In genomic region chr10:101495324-101495925, GRCh38 we compare ENCODE assay signal across 7 cellular contexts.
DNase-seq lines count a peak whose midpoint lies in the region; TF ChIP-seq lines count a peak whose summit lies in the region.

No MANE protein-coding gene starts in this region.

- no peak overlapping the region for H2AFZ ChIP-seq in neural cell (ENCODE audit: low read depth, low read length)

- no peaks in the 10 kb centered on the region for H3K79me2 ChIP-seq in neural cell (replicated peaks; ENCODE audit: insufficient read depth, low read length)

- no peaks in the 10 kb centered on the region for H3K9me3 ChIP-seq in neural cell (ENCODE audit: low read length)

- no peaks in the 10 kb centered on the region for H3F3A ChIP-seq in neural cell (ENCODE audit: insufficient read depth, low read length, poor library complexity, severe bottlenecking)

- no peaks in the 10 kb centered on the region for H3K27me3 ChIP-seq in neural cell (ENCODE audit: insufficient read depth, low read depth, low read length)

- H3K9me2 ChIP-seq in neural cell (ENCODE audit: insufficient read depth, low read length), result no peaks in the 10 kb centered on the region

- peak; percentile 28 for TF ChIP-seq RAD21 in neural cell (conservative IDR thresholded peaks at IDR 0.05)

- TF ChIP-seq EP300 in neural cell (conservative IDR thresholded peaks at IDR 0.05; ENCODE audit: poor library complexity, severe bottlenecking), result no peak

- H3K36me3 ChIP-seq in neural cell (ENCODE audit: insufficient read depth, low read length), result no peaks in the 10 kb centered on the region

- DNase-seq in NCI-H1417 (lab: John Stamatoyannopoulos, UW), result peak; percentile 1 to 56 (median 2)
- peak; percentile 5 for DNase-seq in astrocyte of the hippocampus (ENCODE audit: low read depth, low spot score)
- DNase-seq in nucleus accumbens (lab: John Stamatoyannopoulos, UW), result no peak
- DNase-seq in activated T-cell treated with anti-CD3 and anti-CD28 coated beads, Interleukin-2, amount 50 U/mL, for 48 hours, result no peak
- no peak for DNase-seq in activated CD4-positive, alpha-beta T cell treated with anti-CD3 and anti-CD28 coated beads for 1 hour

- no peak overlapping the region for H3K9ac ChIP-seq in neural cell (ENCODE audit: low read length)

- H4K20me1 ChIP-seq in neural cell (ENCODE audit: insufficient read depth), result no peaks in the 10 kb centered on the region

- TF ChIP-seq CTCF in GM12872 (IDR thresholded peaks at IDR 0.05; ENCODE audit: insufficient read depth, low read depth, low read length) (peak; percentile 33; the same call in 2 of the 3 replicates), neural cell (IDR thresholded peaks at IDR 0.05; ENCODE audit: poor library complexity, severe bottlenecking) (peak; percentile 39)

- H3K4me2 ChIP-seq in neural cell (ENCODE audit: low read length), result no peak overlapping the region

- no peak overlapping the region for H3K27ac ChIP-seq in neural cell (ENCODE audit: low read length)

- no peak overlapping the region for H3K4me3 ChIP-seq in neural cell (ENCODE audit: low read length)

TF ChIP-seq in neural cell, 6 proteins besides CTCF, POLR2A, EP300 and RAD21:
- TF ChIP-seq TAF1 (IDR thresholded peaks at IDR 0.05; ENCODE audit: low read depth) (no peak), SMC3 (conservative IDR thresholded peaks at IDR 0.05; ENCODE audit: poor library complexity) (no peak), POLR2AphosphoS5 (IDR thresholded peaks at IDR 0.05) (no peak), EZH2 (IDR thresholded peaks at IDR 0.05; ENCODE audit: borderline replicate concordance, insufficient read depth, low read length, poor library complexity, severe bottlenecking) (no peak), MXI1 (conservative IDR thresholded peaks at IDR 0.05; ENCODE audit: poor library complexity, severe bottlenecking) (no peak)
- TF ChIP-seq, protein P1, sequence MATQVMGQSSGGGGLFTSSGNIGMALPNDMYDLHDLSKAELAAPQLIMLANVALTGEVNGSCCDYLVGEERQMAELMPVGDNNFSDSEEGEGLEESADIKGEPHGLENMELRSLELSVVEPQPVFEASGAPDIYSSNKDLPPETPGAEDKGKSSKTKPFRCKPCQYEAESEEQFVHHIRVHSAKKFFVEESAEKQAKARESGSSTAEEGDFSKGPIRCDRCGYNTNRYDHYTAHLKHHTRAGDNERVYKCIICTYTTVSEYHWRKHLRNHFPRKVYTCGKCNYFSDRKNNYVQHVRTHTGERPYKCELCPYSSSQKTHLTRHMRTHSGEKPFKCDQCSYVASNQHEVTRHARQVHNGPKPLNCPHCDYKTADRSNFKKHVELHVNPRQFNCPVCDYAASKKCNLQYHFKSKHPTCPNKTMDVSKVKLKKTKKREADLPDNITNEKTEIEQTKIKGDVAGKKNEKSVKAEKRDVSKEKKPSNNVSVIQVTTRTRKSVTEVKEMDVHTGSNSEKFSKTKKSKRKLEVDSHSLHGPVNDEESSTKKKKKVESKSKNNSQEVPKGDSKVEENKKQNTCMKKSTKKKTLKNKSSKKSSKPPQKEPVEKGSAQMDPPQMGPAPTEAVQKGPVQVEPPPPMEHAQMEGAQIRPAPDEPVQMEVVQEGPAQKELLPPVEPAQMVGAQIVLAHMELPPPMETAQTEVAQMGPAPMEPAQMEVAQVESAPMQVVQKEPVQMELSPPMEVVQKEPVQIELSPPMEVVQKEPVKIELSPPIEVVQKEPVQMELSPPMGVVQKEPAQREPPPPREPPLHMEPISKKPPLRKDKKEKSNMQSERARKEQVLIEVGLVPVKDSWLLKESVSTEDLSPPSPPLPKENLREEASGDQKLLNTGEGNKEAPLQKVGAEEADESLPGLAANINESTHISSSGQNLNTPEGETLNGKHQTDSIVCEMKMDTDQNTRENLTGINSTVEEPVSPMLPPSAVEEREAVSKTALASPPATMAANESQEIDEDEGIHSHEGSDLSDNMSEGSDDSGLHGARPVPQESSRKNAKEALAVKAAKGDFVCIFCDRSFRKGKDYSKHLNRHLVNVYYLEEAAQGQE (IDR thresholded peaks at IDR 0.05; ENCODE audit: borderline replicate concordance), result no peak

Comparison
In these comparisons a context has a peak if more than half of its experiments do, and no peak if none do; other contexts are left out.
1. DNase-seq: peak in NCI-H1417 (3 of 3) and astrocyte of the hippocampus (single experiment); none in nucleus accumbens (0 of 56), activated T-cell treated with anti-CD3 and anti-CD28 coated beads, Interleukin-2, amount 50 U/mL, for 48 hours (0 of 2) and activated CD4-positive, alpha-beta T cell treated with anti-CD3 and anti-CD28 coated beads for 1 hour (single experiment).